8 cellular contexts compared by ENCODE assay signal in genomic region chr15:74889882-74890768, GRCh38. TPM values are rescaled to one million over a fixed set of nuclear protein-coding genes. Genes with fewer than 3 reads are reported as not detected.
A peak's percentile ranks its signal among the peaks of the same experiment; 100 is the strongest.
DNase-seq lines count a peak whose midpoint lies in the region; ATAC-seq and TF ChIP-seq lines count a peak whose summit lies in the region.

Gene MPI (plus strand): TSS chr15:74890042. CDS start chr15:74890074, 32 bp downstream.

- in situ Hi-C loops in GM18951 (cut with MboI; ENCODE audit: low sequenced_read_pairs, unreplicated experiment): loop anchor here (10.0 kb wide), 1 partner anchor 45 kb away; the partner anchor contains the start of gene ULK3

- H3K9me3 Mint-ChIP-seq in activated CD4-positive, alpha-beta T cell treated with anti-CD3 and anti-CD28 coated beads, Interleukin-2, amount 10 ng/mL, durations not matched to agents 24 days and 14 days: no peaks in the 10 kb centered on the region

- H3K27me3 ChIP-seq in layer of hippocampus (ENCODE audit: control insufficient read depth, insufficient read depth, low read length): no peaks in the 10 kb centered on the region

- peak within 1 kb of the TSS; percentile 83 for H3K27ac ChIP-seq in cingulate gyrus (ENCODE audit: low read depth, low read length)
- peak within 1 kb of the TSS; percentile 81 for H3K27ac ChIP-seq in layer of hippocampus (ENCODE audit: low read depth, low read length)

- H3K4me1 Mint-ChIP-seq in activated CD4-positive, alpha-beta T cell treated with anti-CD3 and anti-CD28 coated beads, Interleukin-2, amount 10 ng/mL, durations not matched to agents 24 days and 14 days: peaks cover 39% of the 10 kb centered on the region

- H3K27ac Mint-ChIP-seq in activated CD4-positive, alpha-beta T cell treated with anti-CD3 and anti-CD28 coated beads, Interleukin-2, amount 10 ng/mL, durations not matched to agents 24 days and 14 days: peak within 1 kb of the TSS; percentile 84

- ATAC-seq in HG03280 (IDR thresholded peaks at IDR 0.05; ENCODE audit: unreplicated experiment): peak; percentile 94

- intact Hi-C loops in activated CD4-positive, alpha-beta T cell treated with anti-CD3 and anti-CD28 coated beads, Interleukin-2, amount 10 ng/mL, durations not matched to agents 24 days and 14 days (cut with micrococcal nuclease): loop anchor here (1.0 kb wide), 5 partner anchors 11 to 48 kb away; partner anchors contain the start of genes COX5A, FAM219B and SCAMP2

- TF ChIP-seq POLR2A in GM18951 (IDR thresholded peaks at IDR 0.05; ENCODE audit: extremely low read depth, insufficient read depth, insufficient read length): peak; percentile 93

- peak within 1 kb of the TSS; percentile 80 for H3K4me3 Mint-ChIP-seq in activated CD4-positive, alpha-beta T cell treated with anti-CD3 and anti-CD28 coated beads, Interleukin-2, amount 10 ng/mL, durations not matched to agents 24 days and 14 days

- DNase-seq in AG08396 (ENCODE audit: low spot score): peak; percentile 95
- DNase-seq in NCI-H526 (lab: John Stamatoyannopoulos, UW): peak; percentile 62 to 92
- peak; percentile 96 for DNase-seq in activated CD4-positive, alpha-beta T cell treated with anti-CD3 and anti-CD28 coated beads, Interleukin-2, amount 10 ng/mL, durations not matched to agents 24 days and 14 days
- peak; percentile 74 to 89 (median 84) for DNase-seq in stimulated activated CD4-positive, alpha-beta T cell treated with anti-CD3 and anti-CD28 coated beads, Interleukin-1b, Interleukin-23, amount 100 ng/mL, for 24 hours (ENCODE audit: low read depth in 4 of 4, low spot score in 1 of 4)

- no peaks in the 10 kb centered on the region for H3K27me3 Mint-ChIP-seq in activated CD4-positive, alpha-beta T cell treated with anti-CD3 and anti-CD28 coated beads, Interleukin-2, amount 10 ng/mL, durations not matched to agents 24 days and 14 days

- peaks cover 32% of the 10 kb centered on the region for H3K36me3 Mint-ChIP-seq in activated CD4-positive, alpha-beta T cell treated with anti-CD3 and anti-CD28 coated beads, Interleukin-2, amount 10 ng/mL, durations not matched to agents 24 days and 14 days (ENCODE audit: low read depth)

RNA-seq across cellular contexts. Expression of gene MPI, which starts in this region (rescaled TPM):
- 63.9 and 64.4 TPM in 2 replicates for total RNA-seq in activated CD4-positive, alpha-beta T cell treated with anti-CD3 and anti-CD28 coated beads, Interleukin-2, amount 10 ng/mL, durations not matched to agents 24 days and 14 days

Comparison
In these comparisons a context has a peak if more than half of its experiments do, and no peak if none do; other contexts are left out.
1. Peak in every context shown above with its lines: DNase-seq, ATAC-seq and H3K27ac ChIP-seq.